In genomic region chr4:158300012-158300411, GRCh38 we compare ENCODE assay signal across 1 cellular context.
TF ChIP-seq lines count a peak whose summit lies in the region.

No MANE protein-coding gene starts in this region.

TF ChIP-seq in HepG2, 621 proteins besides CTCF, POLR2A, EP300 and RAD21 (continued from another document):
- TF ChIP-seq SOX13 (IDR thresholded peaks at IDR 0.05) = no peak
- no peak for TF ChIP-seq SOX13 (CRISPR knock-in tag; conservative IDR thresholded peaks at IDR 0.05 in 1 of 2, IDR thresholded peaks at IDR 0.05 in 1 of 2)
- TF ChIP-seq GZF1 (CRISPR knock-in tag; IDR thresholded peaks at IDR 0.05) = no peak
- TF ChIP-seq MXI1 (IDR thresholded peaks at IDR 0.05; ENCODE audit: borderline replicate concordance, low read depth, low read length) = no peak
